In the genomic region with DNA sequence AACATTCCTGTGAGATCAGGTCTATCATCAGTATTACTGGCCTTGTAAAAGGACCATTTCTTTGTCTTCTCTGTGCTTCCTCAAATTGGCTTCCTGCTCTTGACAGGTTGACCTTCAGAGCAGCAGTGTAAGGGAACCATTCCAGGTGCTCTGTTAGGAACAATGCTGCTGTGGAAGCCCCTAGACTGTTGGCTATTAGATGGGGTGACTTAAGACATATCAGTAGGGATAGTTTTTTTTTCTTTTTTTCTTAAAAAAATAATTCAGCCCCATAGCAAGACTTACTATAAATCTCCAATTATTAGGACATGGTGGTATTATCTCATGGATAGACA, we compare ENCODE assay signal across 22 cellular contexts. TPM values are rescaled to one million over a fixed set of nuclear protein-coding genes. Genes with fewer than 3 reads are reported as not detected.
DNase-seq lines count a peak whose midpoint lies in the region; ATAC-seq and TF ChIP-seq lines count a peak whose summit lies in the region.
"Had no signal": no experiment of that assay in that cellular context is flagged by ENCODE, and none has a peak within 500 bp of the region (broad histone marks: within the 10 kb centered on the region; RNA-seq: fewer than 3 reads in every experiment).

No MANE protein-coding gene starts in this region.

- no peaks in the 10 kb centered on the region for H3K9me3 ChIP-seq in SK-N-SH

- no peaks in the 10 kb centered on the region for H3K27me3 Mint-ChIP-seq in osteocyte (ENCODE audit: unreplicated experiment)

- POLR2A ChIA-PET in SK-N-SH (lab: Yijun Ruan, JAX), result no interaction called here

- no peak for TF ChIP-seq EP300 in SK-N-SH (IDR thresholded peaks at IDR 0.05; ENCODE audit: borderline replicate concordance in 1 of 2, low read depth in 1 of 2, low read length in 1 of 2)

- H4K20me1 ChIP-seq in SK-N-SH (ENCODE audit: insufficient read depth), result no peaks in the 10 kb centered on the region

- peaks cover 9% of the 10 kb centered on the region for H3K36me3 Mint-ChIP-seq in osteocyte (ENCODE audit: unreplicated experiment)

- peak overlapping the region; percentile 50 for H3K27ac Mint-ChIP-seq in osteocyte (ENCODE audit: unreplicated experiment)

- no peaks in the 10 kb centered on the region for H3K9me2 ChIP-seq in SK-N-SH

- no peaks in the 10 kb centered on the region for H3K79me2 ChIP-seq in SK-N-SH (ENCODE audit: insufficient read depth)

- no peak for DNase-seq in Right ventricle myocardium superior
- DNase-seq in cardiac septum (ENCODE audit: low spot score), result no peak
- DNase-seq in SK-N-SH, result no peak
- peak; percentile 4 for DNase-seq in dermis blood vessel endothelial cell
- DNase-seq in osteocyte (ENCODE audit: extremely low spot score, unreplicated experiment), result no peak
- DNase-seq: Calu3; DMS79 treated with DMSO at 0.1 percent for 48 hours; GF-D8; Karpas-422; MV-4-11; NCI-H1105 treated with DMSO at 0.1 percent for 48 hours; NCI-H146; NCI-H1930; NCI-H2107; NCI-H524; NCI-H748 treated with DMSO at 0.1 percent for 48 hours; NK-92 treated with Interleukin-12 subunit alpha and Interleukin-12 subunit beta, amount 100 ng/mL, for 24 hours; PC-9; SHP77 had no signal

- H3K4me3 Mint-ChIP-seq in osteocyte (ENCODE audit: unreplicated experiment), result no peak overlapping the region

- no peak overlapping the region for H3K4me3 ChIP-seq in SK-N-SH (ENCODE audit: low read depth in 2 of 2, low read length in 1 of 2)
- H3K4me3 ChIP-seq: PC-9 had no signal

- no peaks in the 10 kb centered on the region for H3K9me3 Mint-ChIP-seq in osteocyte (ENCODE audit: unreplicated experiment)

- TF ChIP-seq CTCF in SK-N-SH (IDR thresholded peaks at IDR 0.05) (no peak), osteocyte (IDR thresholded peaks at IDR 0.05) (no peak)

- intact Hi-C loops in Right ventricle myocardium superior (cut with DNase I), result no loop called here
- intact Hi-C loops in cardiac septum (cut with DNase I), result no loop called here

- ATAC-seq in Right ventricle myocardium superior (ENCODE audit: poor library complexity), result peak; percentile 57
- ATAC-seq in GM19463 (IDR thresholded peaks at IDR 0.05; ENCODE audit: unreplicated experiment), result no peak
- no peak for ATAC-seq in GM21423 (IDR thresholded peaks at IDR 0.05; ENCODE audit: unreplicated experiment)

- CTCF ChIA-PET in SK-N-SH (lab: Yijun Ruan, JAX), result no interaction called here

- H3K27ac ChIP-seq in SK-N-SH (ENCODE audit: low read depth in 2 of 2, low read length in 1 of 2), result peak overlapping the region; percentile 18 to 54; a peak in 2 of 4 replicates
- H3K27ac ChIP-seq: HL-60, PC-9 had no signal

- no peak overlapping the region for H3K9ac ChIP-seq in SK-N-SH

- H3K4me1 Mint-ChIP-seq in osteocyte (ENCODE audit: unreplicated experiment), result peaks cover 13% of the 10 kb centered on the region

- H3K4me1 ChIP-seq in SK-N-SH (ENCODE audit: control insufficient read depth in 1 of 2, insufficient read depth in 2 of 2, low read depth in 1 of 2, low read length in 1 of 2), result peaks cover 0 to 14% of the 10 kb centered on the region in 2 experiments; a peak in 2 of 4 replicates

- no peak overlapping the region; the same call in 1 of the 2 replicates for H2AFZ ChIP-seq in SK-N-SH (ENCODE audit: low read depth)
- H2AFZ ChIP-seq: PC-9 had no signal

- no peak for TF ChIP-seq RAD21 in SK-N-SH (IDR thresholded peaks at IDR 0.05; ENCODE audit: low read length)

- H3F3A ChIP-seq in SK-N-SH (replicated peaks; ENCODE audit: insufficient read depth), result peaks cover 6% of the 10 kb centered on the region

- no peaks in the 10 kb centered on the region for H3K27me3 ChIP-seq in SK-N-SH (ENCODE audit: insufficient read depth)

- peak overlapping the region; percentile 49; the same call in 1 of the 2 replicates for H3K4me2 ChIP-seq in SK-N-SH
- H3K4me2 ChIP-seq: PC-9 had no signal

- no peaks in the 10 kb centered on the region for H3K36me3 ChIP-seq in SK-N-SH (replicated peaks in 1 of 2; ENCODE audit: control insufficient read depth in 1 of 2, insufficient read depth in 2 of 2, low read length in 1 of 2)

TF ChIP-seq in SK-N-SH, 30 proteins besides CTCF, POLR2A, EP300 and RAD21:
- TF ChIP-seq TCF12 (IDR thresholded peaks at IDR 0.05) (0 out of 2 replicates have a peak, but pooled peaks have one; percentile 26), RFX5 (IDR thresholded peaks at IDR 0.05; ENCODE audit: low read length) (no peak)

RNA-seq across cellular contexts. Expression of a gene that starts 37.6 kb away (rescaled TPM):
- total RNA-seq in Right ventricle myocardium superior, result 46.5 TPM
- total RNA-seq in cardiac septum, result 52.9 TPM
- 171 and 172 TPM in 2 replicates for polyA plus RNA-seq in SK-N-SH (2012; rRNA removed)
- 129 and 147 TPM in 2 replicates for polyA plus RNA-seq in SK-N-SH (2012; cell fraction: cytosol; rRNA removed)
- polyA plus RNA-seq in SK-N-SH (2012; cell fraction: nucleus; rRNA removed), result 130 and 214 TPM in 2 replicates
- total RNA-seq in dermis blood vessel endothelial cell, result 53.0 and 57.2 TPM in 2 replicates
- total RNA-seq in osteocyte, result 54.2 and 55.8 TPM in 2 replicates

RNA-seq across cellular contexts. Expression of a gene that starts 37.7 kb away (rescaled TPM):
- 11.3 TPM for total RNA-seq in Right ventricle myocardium superior
- total RNA-seq in cardiac septum, result 14.9 TPM
- 23.2 and 26.0 TPM in 2 replicates for polyA plus RNA-seq in SK-N-SH (2012; rRNA removed)
- polyA plus RNA-seq in SK-N-SH (2012; cell fraction: cytosol; rRNA removed), result 25.2 and 25.5 TPM in 2 replicates
- polyA plus RNA-seq in SK-N-SH (2012; cell fraction: nucleus; rRNA removed), result 20.4 and 29.2 TPM in 2 replicates
- total RNA-seq in dermis blood vessel endothelial cell, result 8.2 and 10.6 TPM in 2 replicates
- total RNA-seq in osteocyte, result 16.0 and 17.3 TPM in 2 replicates

RNA-seq across cellular contexts. Expression of a gene that starts 51.4 kb away (rescaled TPM):
- total RNA-seq in Right ventricle myocardium superior (45.4 TPM), cardiac septum (30.8 TPM), dermis blood vessel endothelial cell (24.3 and 30.4 TPM in 2 replicates), osteocyte (26.4 and 26.5 TPM in 2 replicates)
- polyA plus RNA-seq in SK-N-SH (2012; rRNA removed), result 28.3 and 29.2 TPM in 2 replicates
- 36.1 and 43.7 TPM in 2 replicates for polyA plus RNA-seq in SK-N-SH (2012; cell fraction: cytosol; rRNA removed)
- 9.6 and 13.6 TPM in 2 replicates for polyA plus RNA-seq in SK-N-SH (2012; cell fraction: nucleus; rRNA removed)
